Comparison of ENCODE assay signal across 19 cellular contexts in the genomic region with DNA sequence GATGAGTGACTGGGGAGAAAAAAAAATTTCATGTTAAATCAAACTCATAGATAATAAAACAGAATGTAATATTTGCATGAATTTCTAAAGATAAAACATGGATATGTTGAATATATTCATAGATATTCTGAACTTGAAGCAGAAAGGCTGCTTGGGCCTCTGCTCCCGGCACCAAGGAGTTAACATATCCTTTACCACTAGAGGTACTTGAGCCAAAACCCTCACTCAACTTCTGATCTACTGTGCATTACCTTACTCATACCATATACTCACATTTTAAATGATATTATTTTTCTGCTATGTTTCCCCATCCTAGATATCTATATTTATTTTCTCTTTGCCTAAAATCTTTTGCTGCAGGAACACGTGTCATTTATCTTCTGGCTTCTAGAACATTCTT. TPM values are rescaled to one million over a fixed set of nuclear protein-coding genes. Genes with fewer than 3 reads are reported as not detected.
DNase-seq lines count a peak whose midpoint lies in the region; TF ChIP-seq lines count a peak whose summit lies in the region.
"Had no signal": no experiment of that assay in that cellular context is flagged by ENCODE, and none has a peak within 500 bp of the region (broad histone marks: within the 10 kb centered on the region; RNA-seq: fewer than 3 reads in every experiment).

No MANE protein-coding gene starts in this region.

- intact Hi-C loops in CD14-positive monocyte (cut with micrococcal nuclease), result no loop called here

- TF ChIP-seq CTCF in CD14-positive monocyte (IDR thresholded peaks at IDR 0.05) (no peak), HFFc6 (IDR thresholded peaks at IDR 0.05) (peak; percentile 55), endodermal cell (conservative IDR thresholded peaks at IDR 0.05) (peak; percentile 52), neutrophil (IDR thresholded peaks at IDR 0.05) (no peak), glutamatergic neuron (IDR thresholded peaks at IDR 0.05; ENCODE audit: partially characterized antibody, unreplicated experiment) (no peak)

- H3K36me3 Mint-ChIP-seq in CD14-positive monocyte, result peaks cover 28 to 39% of the 10 kb centered on the region in 2 donors
- H3K36me3 Mint-ChIP-seq in HFFc6 (ENCODE audit: low read depth), result peaks cover 45% of the 10 kb centered on the region
- peaks cover 45% of the 10 kb centered on the region for H3K36me3 Mint-ChIP-seq in endodermal cell (ENCODE audit: low read depth)
- H3K36me3 Mint-ChIP-seq in glutamatergic neuron (ENCODE audit: unreplicated experiment), result peaks cover 14% of the 10 kb centered on the region

- no peak overlapping the region for H3K9ac ChIP-seq in endodermal cell (ENCODE audit: extremely low read depth, low read length, poor library complexity, severe bottlenecking)
- H3K9ac ChIP-seq: BLaER1 treated with 17β-estradiol and CSF1 and Interleukin-3, amounts not matched to agents 10 nM and 100 nM had no signal

- H3K4me3 ChIP-seq in endodermal cell (ENCODE audit: low read length) (no peak overlapping the region), neutrophil (ENCODE audit: low read depth in 1 of 2, low read length in 1 of 2) (peak overlapping the region; percentile 18 to 42)
- H3K4me3 ChIP-seq: A549; BLaER1 treated with 17β-estradiol and CSF1 and Interleukin-3, amounts not matched to agents 10 nM and 100 nM; HAP-1; K562; Peyer's patch had no signal

- H3K27ac ChIP-seq in endodermal cell (ENCODE audit: low read depth, low read length), result no peak overlapping the region
- H3K27ac ChIP-seq in neutrophil, result peak overlapping the region; percentile 95
- H3K27ac ChIP-seq: A549; BLaER1 treated with 17β-estradiol and CSF1 and Interleukin-3, amounts not matched to agents 10 nM and 100 nM; Peyer's patch had no signal

- H3K27me3 Mint-ChIP-seq in CD14-positive monocyte (ENCODE audit: low read depth in 3 of 3) (no peaks in the 10 kb centered on the region), HFFc6 (ENCODE audit: insufficient read depth) (peaks cover 2% of the 10 kb centered on the region), endodermal cell (ENCODE audit: insufficient read depth) (no peaks in the 10 kb centered on the region), glutamatergic neuron (ENCODE audit: unreplicated experiment) (no peaks in the 10 kb centered on the region)
- H3K27me3 Mint-ChIP-seq: CD8-positive, alpha-beta memory T cell had no signal

- 88 to 96% methylated on average over 2 of the region's 2 CpGs for WGBS in endodermal cell (ENCODE audit: insufficient coverage in 1 of 2, insufficient read length in 1 of 2), 2 experiments

- H3K36me3 ChIP-seq in endodermal cell (ENCODE audit: control insufficient read depth, insufficient read depth, low read length) (peaks cover 35% of the 10 kb centered on the region), neutrophil (peaks cover 4% of the 10 kb centered on the region)
- H3K36me3 ChIP-seq: HAP-1 had no signal

- H3K9me3 ChIP-seq in endodermal cell (ENCODE audit: control insufficient read depth, low read length) (peaks cover 24% of the 10 kb centered on the region), neutrophil (no peaks in the 10 kb centered on the region)

- H3K4me1 ChIP-seq in endodermal cell (ENCODE audit: control insufficient read depth, insufficient read depth, low read length), result no peaks in the 10 kb centered on the region
- H3K4me1 ChIP-seq in neutrophil (ENCODE audit: control insufficient read depth in 1 of 2, insufficient read depth in 1 of 2, low read depth in 1 of 2, low read length in 1 of 2), result peaks cover 56 to 58% of the 10 kb centered on the region in 2 experiments
- H3K4me1 ChIP-seq: HAP-1, Peyer's patch had no signal

- DNase-seq in CD14-positive monocyte (ENCODE audit: low spot score) (no peak), HFFc6 (no peak), endodermal cell (no peak), KBM-7 (no peak), glutamatergic neuron (no peak), DMS114 treated with DMSO at 0.1 percent for 48 hours (lab: John Stamatoyannopoulos, UW; ENCODE audit: unreplicated experiment) (no peak)
- DNase-seq in activated naive CD4-positive, alpha-beta T cell (lab: John Stamatoyannopoulos, UW), result no peak
- DNase-seq: CD8-positive, alpha-beta memory T cell; DMS79; NCI-H1105 treated with DMSO at 0.1 percent for 48 hours; NCI-H1694; NCI-H2081 treated with DMSO at 0.1 percent for 48 hours; NCI-H446 treated with DMSO at 0.1 percent for 48 hours; Peyer's patch had no signal

- H3K9me3 Mint-ChIP-seq in CD14-positive monocyte (peaks cover 5 to 9% (median 6%) of the 10 kb centered on the region in 7 donors), HFFc6 (peaks cover 18% of the 10 kb centered on the region), endodermal cell (peaks cover 28% of the 10 kb centered on the region), glutamatergic neuron (ENCODE audit: unreplicated experiment) (peaks cover 6% of the 10 kb centered on the region)

- H3K27me3 ChIP-seq in endodermal cell (ENCODE audit: control insufficient read depth, insufficient read depth, low read length, poor library complexity, severe bottlenecking) (no peaks in the 10 kb centered on the region), neutrophil (no peaks in the 10 kb centered on the region)
- H3K27me3 ChIP-seq: BLaER1 treated with 17β-estradiol and CSF1 and Interleukin-3, amounts not matched to agents 10 nM and 100 nM; Peyer's patch had no signal

- H3K4me3 Mint-ChIP-seq in CD14-positive monocyte (no peak overlapping the region), HFFc6 (peak overlapping the region; percentile 29), endodermal cell (no peak overlapping the region), glutamatergic neuron (ENCODE audit: unreplicated experiment) (no peak overlapping the region)
- H3K4me3 Mint-ChIP-seq: CD8-positive, alpha-beta memory T cell had no signal

- in situ Hi-C loops in KBM-7 (cut with MboI; ENCODE audit: low pct_unique_long_range_greater_than_20kb, low sequenced_read_pairs), result no loop called here

- peak overlapping the region; percentile 66 to 90 (median 79) for H3K27ac Mint-ChIP-seq in CD14-positive monocyte
- H3K27ac Mint-ChIP-seq in HFFc6, result peak overlapping the region; percentile 85
- no peak overlapping the region for H3K27ac Mint-ChIP-seq in endodermal cell
- H3K27ac Mint-ChIP-seq in glutamatergic neuron (ENCODE audit: unreplicated experiment), result no peak overlapping the region

- H3K4me1 Mint-ChIP-seq in CD14-positive monocyte (peaks cover 26% of the 10 kb centered on the region), HFFc6 (ENCODE audit: low read depth) (peaks cover 39% of the 10 kb centered on the region), endodermal cell (no peaks in the 10 kb centered on the region), glutamatergic neuron (ENCODE audit: low read depth, unreplicated experiment) (no peaks in the 10 kb centered on the region)

RNA-seq across cellular contexts. Expression of gene AREL1, which starts 14.9 kb away (rescaled TPM):
- polyA plus RNA-seq in CD14-positive monocyte, result 10 to 100 TPM; 12.5 to 20.0 TPM
- 10 to 100 TPM; 36.7 to 42.3 (median 40.6) TPM for total RNA-seq in HFFc6 (2021; fragmentation: NEBNext Ultra II Directional; extraction: Animal tissue kit (Norgen Biotek cat#: 25700))
- total RNA-seq in endodermal cell (10 to 100 TPM; 36.5 to 39.0 TPM), glutamatergic neuron (ENCODE audit: unreplicated experiment) (69.7 TPM)
- 32.7 TPM for polyA plus RNA-seq in endodermal cell (2013, experiment 1 of 2)
- polyA plus RNA-seq in endodermal cell (2013, experiment 2 of 2), result 32.5 TPM

RNA-seq across cellular contexts. Expression of gene FCF1, which starts 15.0 kb away (rescaled TPM):
- 10 to 100 TPM; 14.8 to 22.6 TPM for polyA plus RNA-seq in CD14-positive monocyte
- total RNA-seq in HFFc6 (2021; fragmentation: NEBNext Ultra II Directional; extraction: Animal tissue kit (Norgen Biotek cat#: 25700)), result 10 to 100 TPM; 69.7 to 87.4 (median 79.6) TPM
- 10 to 100 TPM; 68.4 to 71.3 TPM for total RNA-seq in endodermal cell
- polyA plus RNA-seq in endodermal cell (2013, experiment 1 of 2), result 54.7 TPM
- 52.4 TPM for polyA plus RNA-seq in endodermal cell (2013, experiment 2 of 2)
- total RNA-seq in glutamatergic neuron (ENCODE audit: unreplicated experiment), result 39.9 TPM

Comparison
In these comparisons a context has a peak if more than half of its experiments do, and no peak if none do; other contexts are left out.
1. H3K27ac Mint-ChIP-seq: peak in CD14-positive monocyte (7 of 7) and HFFc6 (single experiment); none in endodermal cell (single experiment) and glutamatergic neuron (single experiment).
2. CTCF ChIP-seq: peak in HFFc6 (single experiment) and endodermal cell (single experiment); none in CD14-positive monocyte (single experiment), neutrophil (single experiment) and glutamatergic neuron (single experiment).